In the genomic region with DNA sequence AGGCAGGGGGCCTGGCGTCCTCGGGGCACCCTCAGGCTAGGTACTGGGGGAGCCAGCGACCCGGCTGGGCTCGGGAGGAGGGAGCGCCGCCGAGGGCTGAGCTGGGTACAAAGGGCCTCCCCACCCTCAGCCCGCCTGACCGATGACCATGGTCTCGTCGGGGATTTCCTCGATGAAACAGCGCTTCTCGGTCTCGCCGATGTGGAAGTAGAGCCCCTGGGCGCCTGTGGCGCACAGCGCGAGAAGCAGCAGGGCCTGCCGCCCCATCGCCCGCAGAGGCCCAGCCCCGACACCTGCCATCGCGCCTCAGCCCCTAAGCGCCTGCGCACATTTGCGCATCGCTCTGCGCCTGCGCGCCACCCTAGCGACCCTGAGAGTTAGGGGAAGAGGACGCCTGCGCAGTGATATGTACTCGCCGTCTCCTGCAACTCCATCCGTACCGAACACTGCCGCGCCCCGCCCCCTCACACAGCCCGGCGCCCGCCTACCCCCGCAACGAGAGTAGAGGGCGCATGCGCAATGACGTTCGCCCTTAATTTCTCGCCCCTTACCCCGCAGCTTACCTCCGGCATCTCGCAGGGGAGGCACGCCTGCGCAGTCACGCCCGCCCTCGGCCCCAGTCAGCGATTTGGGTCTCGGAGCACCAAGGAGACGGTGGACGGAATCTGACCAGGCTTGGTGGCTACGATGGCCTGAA, we compare ENCODE assay signal across 8 cellular contexts. TPM values are rescaled to one million over a fixed set of nuclear protein-coding genes. Genes with fewer than 3 reads are reported as not detected.
DNase-seq lines count a peak whose midpoint lies in the region; ATAC-seq lines count a peak whose summit lies in the region.

A gene (minus strand): TSS at position 325 of the 697 bp plus-strand sequence. CDS start 25 bp downstream, at position 300.

- peaks cover 20% of the 10 kb centered on the region; the same call in 1 of the 2 replicates for H4K20me1 ChIP-seq in BLaER1

- peaks cover 35% of the 10 kb centered on the region for H3K36me3 Mint-ChIP-seq in activated CD4-positive, alpha-beta T cell treated with anti-CD3 and anti-CD28 coated beads, Interleukin-2, amount 10 ng/mL, durations not matched to agents 7 days and 5 days (ENCODE audit: low read depth)

- CTCF ChIA-PET in activated CD4-positive, alpha-beta T cell treated with anti-CD3 and anti-CD28 coated beads, Interleukin-2, amount 10 ng/mL, durations not matched to agents 7 days and 5 days (lab: Charles Lee): interaction anchor here (0.6 to 2.4 kb wide), 12 partner anchors 8 to 554 kb away, joined by 3 to 7 read pairs (median 3); a partner anchor contains a TSS

- peaks cover 6% of the 10 kb centered on the region for H3K27me3 Mint-ChIP-seq in activated CD4-positive, alpha-beta T cell treated with anti-CD3 and anti-CD28 coated beads, Interleukin-2, amount 10 ng/mL, durations not matched to agents 7 days and 5 days

- ATAC-seq in GM19328 (IDR thresholded peaks at IDR 0.05; ENCODE audit: unreplicated experiment) (peak; percentile 80), HG03520 (IDR thresholded peaks at IDR 0.05; ENCODE audit: unreplicated experiment) (peak; percentile 87), left colon (peak; percentile 92)

- POLR2A ChIA-PET in activated CD4-positive, alpha-beta T cell treated with anti-CD3 and anti-CD28 coated beads, Interleukin-2, amount 10 ng/mL, durations not matched to agents 7 days and 5 days (lab: Charles Lee): interaction anchor here (0.5 to 1.1 kb wide), 3 partner anchors 25 to 221 kb away, joined by 3 to 5 read pairs (median 3); a partner anchor contains a TSS

- H3K27ac Mint-ChIP-seq in activated CD4-positive, alpha-beta T cell treated with anti-CD3 and anti-CD28 coated beads, Interleukin-2, amount 10 ng/mL, durations not matched to agents 7 days and 5 days: peak within 1 kb of the TSS; percentile 97

- no peaks in the 10 kb centered on the region for H3K9me3 Mint-ChIP-seq in activated CD4-positive, alpha-beta T cell treated with anti-CD3 and anti-CD28 coated beads, Interleukin-2, amount 10 ng/mL, durations not matched to agents 7 days and 5 days

- peak within 1 kb of the TSS; percentile 94 for H3K27ac ChIP-seq in BLaER1

- H3K4me1 ChIP-seq in BLaER1: peaks cover 27% of the 10 kb centered on the region

- H3K4me3 ChIP-seq in BLaER1: peak within 1 kb of the TSS; percentile 81

- peaks cover 35% of the 10 kb centered on the region for H3K4me1 Mint-ChIP-seq in activated CD4-positive, alpha-beta T cell treated with anti-CD3 and anti-CD28 coated beads, Interleukin-2, amount 10 ng/mL, durations not matched to agents 7 days and 5 days

- peaks cover 40% of the 10 kb centered on the region for H3K36me3 ChIP-seq in BLaER1

- intact Hi-C loops in left colon (cut with DNase I, micrococcal nuclease): loop anchor here in 1 of 2 donors (10.0 kb wide), 1 partner anchor 263 kb away; a partner anchor contains a TSS

- peak within 1 kb of the TSS; percentile 95 for H3K9ac ChIP-seq in BLaER1

- no peaks in the 10 kb centered on the region for H3K9me3 ChIP-seq in BLaER1

- peak within 1 kb of the TSS; percentile 93 for H3K4me2 ChIP-seq in BLaER1

- no peaks in the 10 kb centered on the region for H3K27me3 ChIP-seq in BLaER1

- H3K4me3 Mint-ChIP-seq in activated CD4-positive, alpha-beta T cell treated with anti-CD3 and anti-CD28 coated beads, Interleukin-2, amount 10 ng/mL, durations not matched to agents 7 days and 5 days: peak within 1 kb of the TSS; percentile 93

- DNase-seq in NCI-H69 (lab: John Stamatoyannopoulos, UW): peak; percentile 99
- DNase-seq in activated CD4-positive, alpha-beta T cell treated with anti-CD3 and anti-CD28 coated beads, Interleukin-2, amount 10 ng/mL, durations not matched to agents 7 days and 5 days: peak; percentile 100
- DNase-seq in cortex of kidney (lab: John Stamatoyannopoulos, UW): peak; percentile 98
- DNase-seq in left colon: peak; percentile 100
- peak; percentile 100 for DNase-seq in stimulated activated CD4-positive, alpha-beta T cell treated with anti-CD3 and anti-CD28 coated beads, Interleukin-1b, Interleukin-23, amount 100 ng/mL, for 48 hours

RNA-seq across cellular contexts. Expression of the gene that starts here (rescaled TPM):
- 10 to 100 TPM; 78.1 to 78.3 TPM for total RNA-seq in activated CD4-positive, alpha-beta T cell treated with anti-CD3 and anti-CD28 coated beads, Interleukin-2, amount 10 ng/mL, durations not matched to agents 7 days and 5 days
- 10 to 100 TPM; 90.4 to 96.2 TPM for total RNA-seq in left colon

Comparison
In these comparisons a context has a peak if more than half of its experiments do, and no peak if none do; other contexts are left out.
1. Peak in every context shown above with its lines: DNase-seq, ATAC-seq, H3K4me3 ChIP-seq and H3K27ac ChIP-seq.